Comparison of ENCODE assay signal across 35 cellular contexts in the genomic region with DNA sequence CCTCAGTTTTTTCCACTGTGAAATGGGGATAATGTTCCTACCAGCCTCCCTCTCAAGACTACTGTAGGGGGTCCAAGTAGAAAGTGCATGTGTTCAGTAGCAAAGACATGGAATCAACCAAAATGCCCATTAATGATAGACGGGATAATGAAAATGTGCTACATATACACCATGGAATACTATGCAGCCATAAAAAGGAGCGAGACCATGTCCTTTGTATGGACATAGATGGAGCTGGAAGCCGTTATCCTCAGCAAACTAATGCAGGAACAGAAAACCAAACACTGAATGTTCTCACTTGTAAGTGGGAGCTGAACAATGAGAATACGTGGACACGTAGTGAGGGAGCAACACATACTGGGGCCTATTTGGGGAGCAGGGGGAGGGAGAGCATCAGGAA.
"Had no signal": no experiment of that assay in that cellular context is flagged by ENCODE, and none has a peak within 500 bp of the region (broad histone marks: within the 10 kb centered on the region; RNA-seq: fewer than 3 reads in every experiment).

No MANE protein-coding gene starts in this region.

- DNase-seq: MG63, MM.1S, MV-4-11, NCI-H1048, NCI-H1092, NCI-H1092 treated with DMSO at 0.1 percent for 48 hours, NCI-H1105, NCI-H1105 treated with DMSO at 0.1 percent for 48 hours, NCI-H1417, NCI-H1417 treated with DMSO at 0.1 percent for 48 hours, NCI-H1436, NCI-H1436 treated with DMSO at 0.1 percent for 48 hours, NCI-H146, NCI-H1694, NCI-H1694 treated with DMSO at 0.1 percent for 48 hours, NCI-H187, NCI-H187 treated with DMSO at 0.1 percent for 48 hours, NCI-H1930, NCI-H2029, NCI-H2029 treated with DMSO at 0.1 percent for 48 hours, NCI-H2081, NCI-H2081 treated with DMSO at 0.1 percent for 48 hours, NCI-H2107, NCI-H2171, NCI-H2171 treated with DMSO at 0.1 percent for 48 hours, NCI-H2227 treated with DMSO at 0.1 percent for 48 hours, NCI-H226, NCI-H345, NCI-H446, NCI-H446 treated with DMSO at 0.1 percent for 48 hours, NCI-H510A, NCI-H510A treated with DMSO at 0.1 percent for 48 hours, NCI-H524, NCI-H524 treated with DMSO at 0.1 percent for 48 hours, NCI-H526 had no signal

- H3K4me3 ChIP-seq: MG63 had no signal

- H3K36me3 ChIP-seq: MG63 had no signal

- H3K27me3 ChIP-seq: MG63 had no signal

- H3K9me3 ChIP-seq: MG63 had no signal
